19 cellular contexts compared by ENCODE assay signal in genomic region chr6:2351807-2352431, GRCh38.
DNase-seq lines count a peak whose midpoint lies in the region; ATAC-seq and TF ChIP-seq lines count a peak whose summit lies in the region.
"Had no signal": no experiment of that assay in that cellular context is flagged by ENCODE, and none has a peak within 500 bp of the region (broad histone marks: within the 10 kb centered on the region; RNA-seq: fewer than 3 reads in every experiment).

No MANE protein-coding gene starts in this region.

- no peak overlapping the region for H3K9ac ChIP-seq in trophoblast cell (ENCODE audit: low read length)

- no peak overlapping the region for H2AFZ ChIP-seq in trophoblast cell (ENCODE audit: insufficient read depth, low read length, poor library complexity)

- H4K8ac ChIP-seq in trophoblast cell (ENCODE audit: low read depth, low read length), result no peak overlapping the region

- no peak overlapping the region for H3K23ac ChIP-seq in trophoblast cell (ENCODE audit: low read length)

- H2AK5ac ChIP-seq in trophoblast cell (ENCODE audit: low read length), result no peak overlapping the region

- no peak for ATAC-seq in naive thymus-derived CD8-positive, alpha-beta T cell
- ATAC-seq: psoas muscle had no signal

- no peaks in the 10 kb centered on the region for H3K27me3 Mint-ChIP-seq in naive thymus-derived CD8-positive, alpha-beta T cell
- H3K27me3 Mint-ChIP-seq in activated CD4-positive, alpha-beta memory T cell treated with anti-CD3 and anti-CD28 coated beads, Interleukin-2, amount 10 ng/mL, durations not matched to agents 7 days and 5 days, result peaks cover 2% of the 10 kb centered on the region
- H3K27me3 Mint-ChIP-seq: CD4-positive, alpha-beta memory T cell had no signal

- H4K12ac ChIP-seq in trophoblast cell (ENCODE audit: low read depth, low read length), result no peak overlapping the region

- no peaks in the 10 kb centered on the region for H3K36me3 ChIP-seq in trophoblast cell (ENCODE audit: control insufficient read depth in 1 of 2, insufficient read depth in 2 of 2, low read length in 2 of 2)
- H3K36me3 ChIP-seq: SJCRH30, vagina, WERI-Rb-1 had no signal

- no peak overlapping the region for H3K4ac ChIP-seq in trophoblast cell (ENCODE audit: low read depth, low read length)

- no peak overlapping the region for H2BK120ac ChIP-seq in trophoblast cell (ENCODE audit: insufficient read depth, low read length, poor library complexity)

- in situ Hi-C loops in Caki2 (cut with HindIII; ENCODE audit: low pct_unique_long_range_greater_than_20kb, low sequenced_read_pairs), result no loop called here

- no peaks in the 10 kb centered on the region for H3K9me3 ChIP-seq in trophoblast cell (ENCODE audit: insufficient read depth, low read depth, low read length)
- H3K9me3 ChIP-seq: psoas muscle, SJCRH30, vagina had no signal

- H3K27ac ChIP-seq in coronary artery, result peak overlapping the region; percentile 62 to 75
- H3K27ac ChIP-seq in trophoblast cell (ENCODE audit: low read depth, low read length), result no peak overlapping the region
- H3K27ac ChIP-seq: psoas muscle, SJCRH30, vagina, WERI-Rb-1 had no signal

- POLR2A ChIA-PET in naive thymus-derived CD8-positive, alpha-beta T cell (lab: Charles Lee), result no interaction called here
- POLR2A ChIA-PET in activated CD4-positive, alpha-beta memory T cell treated with anti-CD3 and anti-CD28 coated beads, Interleukin-2, amount 10 ng/mL, durations not matched to agents 7 days and 5 days (lab: Charles Lee), result no interaction called here

- H3K27ac Mint-ChIP-seq in naive thymus-derived CD8-positive, alpha-beta T cell, result no peak overlapping the region
- no peak overlapping the region for H3K27ac Mint-ChIP-seq in activated CD4-positive, alpha-beta memory T cell treated with anti-CD3 and anti-CD28 coated beads, Interleukin-2, amount 10 ng/mL, durations not matched to agents 7 days and 5 days
- H3K27ac Mint-ChIP-seq: CD4-positive, alpha-beta memory T cell; H9 had no signal

- H3K27me3 ChIP-seq in trophoblast cell (ENCODE audit: insufficient read depth, low read length), result no peaks in the 10 kb centered on the region
- H3K27me3 ChIP-seq: SJCRH30, vagina had no signal

- no peak overlapping the region for H3K14ac ChIP-seq in trophoblast cell (ENCODE audit: low read length)

- DNase-seq in Caki2 (ENCODE audit: low read depth), result peak; percentile 30
- peak; percentile 2 for DNase-seq in NOMO-1 treated with dmso at 0.1 percent for 144 hours (lab: John Stamatoyannopoulos, UW; ENCODE audit: unreplicated experiment)
- no peak for DNase-seq in coronary artery (ENCODE audit: low spot score)
- DNase-seq in trophoblast cell, result peak; percentile 81 to 91
- DNase-seq in activated CD4-positive, alpha-beta T cell treated with anti-CD3 and anti-CD28 coated beads for 1 hour, result no peak
- no peak for DNase-seq in naive thymus-derived CD8-positive, alpha-beta T cell
- DNase-seq in activated CD4-positive, alpha-beta memory T cell treated with anti-CD3 and anti-CD28 coated beads, Interleukin-2, amount 10 ng/mL, durations not matched to agents 7 days and 5 days, result no peak
- DNase-seq in epidermal melanocyte (ENCODE audit: insufficient read length, low spot score), result no peak
- DNase-seq: activated CD8-positive, alpha-beta memory T cell treated with anti-CD3 and anti-CD28 coated beads, Interleukin-2, amount 50 U/mL, for 4 hours; CD4-positive, alpha-beta memory T cell; H9; Kasumi-1; left colon; NCI-H2081; NCI-H82; psoas muscle; SJCRH30; WERI-Rb-1 had no signal

- H3K79me2 ChIP-seq in trophoblast cell (ENCODE audit: control insufficient read depth, insufficient read depth, low read length, poor library complexity), result no peaks in the 10 kb centered on the region

- H2BK12ac ChIP-seq in trophoblast cell (ENCODE audit: low read length), result no peak overlapping the region

- H2BK5ac ChIP-seq in trophoblast cell (ENCODE audit: low read depth, low read length, poor library complexity), result no peak overlapping the region

- H3K18ac ChIP-seq in trophoblast cell (ENCODE audit: low read length), result no peak overlapping the region

- no peaks in the 10 kb centered on the region for H3K79me1 ChIP-seq in trophoblast cell (ENCODE audit: low read length)

- H3K4me3 Mint-ChIP-seq in naive thymus-derived CD8-positive, alpha-beta T cell, result no peak overlapping the region
- H3K4me3 Mint-ChIP-seq in activated CD4-positive, alpha-beta memory T cell treated with anti-CD3 and anti-CD28 coated beads, Interleukin-2, amount 10 ng/mL, durations not matched to agents 7 days and 5 days, result no peak overlapping the region
- H3K4me3 Mint-ChIP-seq: CD4-positive, alpha-beta memory T cell; H9 had no signal

- H3K9me3 Mint-ChIP-seq in naive thymus-derived CD8-positive, alpha-beta T cell, result peaks cover 0 to under 1% (median 0%) of the 10 kb centered on the region in 9 donors
- H3K9me3 Mint-ChIP-seq in activated CD4-positive, alpha-beta memory T cell treated with anti-CD3 and anti-CD28 coated beads, Interleukin-2, amount 10 ng/mL, durations not matched to agents 7 days and 5 days, result no peaks in the 10 kb centered on the region
- H3K9me3 Mint-ChIP-seq: H9 had no signal

- H3K4me3 ChIP-seq in coronary artery, result no peak overlapping the region
- H3K4me3 ChIP-seq in trophoblast cell (ENCODE audit: low read depth, low read length), result no peak overlapping the region
- H3K4me3 ChIP-seq: psoas muscle, SJCRH30, vagina had no signal

- CTCF ChIA-PET in activated CD4-positive, alpha-beta memory T cell treated with anti-CD3 and anti-CD28 coated beads, Interleukin-2, amount 10 ng/mL, durations not matched to agents 7 days and 5 days (lab: Charles Lee), result interaction anchor here (0.6 to 1.2 kb wide), 4 partner anchors 143 to 828 kb away, joined by 3 to 5 read pairs (median 4); no protein-coding TSS in a partner anchor

- TF ChIP-seq CTCF in coronary artery (IDR thresholded peaks at IDR 0.05), result no peak

- no peaks in the 10 kb centered on the region for H3K4me1 ChIP-seq in trophoblast cell (ENCODE audit: control insufficient read depth in 1 of 2, insufficient read depth in 2 of 2, low read length in 2 of 2)
- H3K4me1 ChIP-seq: psoas muscle, SJCRH30, vagina had no signal

- H3K4me2 ChIP-seq in trophoblast cell (ENCODE audit: low read length), result no peak overlapping the region

- H3K36me3 Mint-ChIP-seq in naive thymus-derived CD8-positive, alpha-beta T cell, result peaks cover 0 to 6% (median 0%) of the 10 kb centered on the region in 3 donors
- no peaks in the 10 kb centered on the region for H3K36me3 Mint-ChIP-seq in activated CD4-positive, alpha-beta memory T cell treated with anti-CD3 and anti-CD28 coated beads, Interleukin-2, amount 10 ng/mL, durations not matched to agents 7 days and 5 days (ENCODE audit: low read depth)

- no peak overlapping the region for H4K91ac ChIP-seq in trophoblast cell (ENCODE audit: low read depth, low read length)

- no CpG with 5 or more reads among the region's 4 CpGs for WGBS in trophoblast cell (ENCODE audit: extremely low coverage, insufficient coverage, insufficient read length)

- peaks cover 0 to 1% (median 0%) of the 10 kb centered on the region in 4 donors for H3K4me1 Mint-ChIP-seq in naive thymus-derived CD8-positive, alpha-beta T cell
- H3K4me1 Mint-ChIP-seq in activated CD4-positive, alpha-beta memory T cell treated with anti-CD3 and anti-CD28 coated beads, Interleukin-2, amount 10 ng/mL, durations not matched to agents 7 days and 5 days, result no peaks in the 10 kb centered on the region
- H3K4me1 Mint-ChIP-seq: CD4-positive, alpha-beta memory T cell had no signal

Comparison
In these comparisons a context has a peak if more than half of its experiments do, and no peak if none do; other contexts are left out.
1. DNase-seq: peak in Caki2 (single experiment), NOMO-1 treated with dmso at 0.1 percent for 144 hours (single experiment) and trophoblast cell (2 of 2); none in coronary artery (single experiment), activated CD4-positive, alpha-beta T cell treated with anti-CD3 and anti-CD28 coated beads for 1 hour (single experiment), naive thymus-derived CD8-positive, alpha-beta T cell (0 of 10), activated CD4-positive, alpha-beta memory T cell treated with anti-CD3 and anti-CD28 coated beads, Interleukin-2, amount 10 ng/mL, durations not matched to agents 7 days and 5 days (single experiment) and epidermal melanocyte (single experiment).